ENCODE assay signal across 23 cellular contexts in the genomic region with DNA sequence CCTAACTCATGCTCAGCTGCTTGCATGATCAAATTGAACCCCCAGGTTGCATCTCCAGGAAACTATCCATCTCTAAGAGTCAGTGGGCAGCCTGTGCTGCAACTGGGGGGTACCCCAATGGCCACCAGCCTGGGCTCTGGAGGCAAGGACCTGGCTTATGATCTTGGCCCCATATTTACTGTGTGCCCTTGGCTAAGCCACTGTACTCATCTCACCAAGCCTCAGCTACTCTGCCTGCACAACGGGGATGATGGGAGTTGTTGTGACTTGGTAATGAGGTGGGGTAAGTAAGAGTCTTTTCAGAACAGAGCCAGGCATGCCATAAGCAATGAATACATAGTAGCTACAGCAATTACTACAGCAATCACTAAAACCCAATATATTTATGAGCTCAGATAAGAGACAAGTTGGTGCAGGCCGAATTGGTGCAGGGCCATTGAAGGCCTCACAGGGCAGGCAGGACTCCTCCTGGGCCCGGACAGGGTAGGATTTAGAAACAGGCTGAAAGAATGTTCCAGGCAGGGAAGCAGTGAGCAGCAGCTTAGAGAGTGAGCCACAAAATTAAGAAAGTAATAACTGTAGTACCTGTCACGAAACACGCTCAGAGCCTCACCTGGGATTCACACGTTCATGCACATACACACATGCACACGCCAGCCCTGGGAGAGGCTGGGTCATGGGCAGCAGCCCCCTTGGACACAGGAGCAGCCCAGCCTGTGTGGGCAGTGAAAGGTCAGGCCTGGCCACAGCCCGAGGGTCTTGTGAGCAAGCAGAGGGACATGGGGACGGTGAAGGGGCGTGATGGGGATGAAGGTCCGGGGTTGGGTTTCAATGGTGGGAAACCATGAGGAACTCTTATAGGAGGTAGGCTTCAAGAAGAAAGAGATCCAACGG.
"Had no signal": no experiment of that assay in that cellular context is flagged by ENCODE, and none has a peak within 500 bp of the region (broad histone marks: within the 10 kb centered on the region; RNA-seq: fewer than 3 reads in every experiment).

No MANE protein-coding gene starts in this region.

- H3K9me3 ChIP-seq: adrenal gland, breast epithelium, esophagus squamous epithelium, pancreas, right lobe of liver, SK-N-SH, stomach, testis had no signal

- H3K4me3 ChIP-seq: adrenal gland, breast epithelium, esophagus squamous epithelium, lung, pancreas, right lobe of liver, stomach, testis had no signal

- H3K36me3 ChIP-seq: adrenal gland, breast epithelium, esophagus squamous epithelium, pancreas, right lobe of liver, stomach had no signal

- H3K4me2 ChIP-seq: SK-N-SH had no signal

- H3K4me1 ChIP-seq: adrenal gland, breast epithelium, pancreas, right lobe of liver, testis had no signal

- H3K27ac Mint-ChIP-seq: activated CD4-positive, alpha-beta T cell treated with anti-CD3 and anti-CD28 coated beads, Interleukin-2, amount 10 ng/mL, durations not matched to agents 7 days and 5 days; activated CD8-positive, alpha-beta T cell treated with anti-CD3 and anti-CD28 coated beads, Interleukin-2, amount 10 ng/mL, durations not matched to agents 7 days and 5 days; activated naive CD4-positive, alpha-beta T cell treated with anti-CD3 and anti-CD28 coated beads, Interleukin-2, amount 50 U/mL, for 72 hours; T-cell; type B pancreatic cell had no signal

- H3K9ac ChIP-seq: SK-N-SH had no signal

- H3K4me1 Mint-ChIP-seq: activated CD4-positive, alpha-beta T cell treated with anti-CD3 and anti-CD28 coated beads, Interleukin-2, amount 10 ng/mL, durations not matched to agents 7 days and 5 days had no signal

- H3K36me3 Mint-ChIP-seq: activated naive CD4-positive, alpha-beta T cell treated with anti-CD3 and anti-CD28 coated beads, Interleukin-2, amount 50 U/mL, for 72 hours; T-cell; type B pancreatic cell had no signal

- H3K27ac ChIP-seq: adrenal gland, breast epithelium, esophagus squamous epithelium, pancreas, right lobe of liver, stomach, testis had no signal

- ATAC-seq: activated CD4-positive, CD25-positive, alpha-beta regulatory T cell treated with anti-CD3 and anti-CD28 coated beads, Interleukin-2, amount 50 U/mL, for 24 hours; activated CD8-positive, alpha-beta T cell treated with anti-CD3 and anti-CD28 coated beads, Interleukin-2, amount 10 ng/mL, durations not matched to agents 7 days and 5 days; activated naive CD4-positive, alpha-beta T cell treated with anti-CD3 and anti-CD28 coated beads, Interleukin-2, amount 50 U/mL, for 72 hours; pancreas; right lobe of liver; T-cell had no signal

- H3K4me3 Mint-ChIP-seq: activated CD4-positive, alpha-beta T cell treated with anti-CD3 and anti-CD28 coated beads, Interleukin-2, amount 10 ng/mL, durations not matched to agents 7 days and 5 days; activated CD8-positive, alpha-beta T cell treated with anti-CD3 and anti-CD28 coated beads, Interleukin-2, amount 10 ng/mL, durations not matched to agents 7 days and 5 days; T-cell; type B pancreatic cell had no signal

- H3K27me3 ChIP-seq: right lobe of liver, testis had no signal

- H3K9me3 Mint-ChIP-seq: activated CD4-positive, alpha-beta T cell treated with anti-CD3 and anti-CD28 coated beads, Interleukin-2, amount 10 ng/mL, durations not matched to agents 7 days and 5 days; activated naive CD4-positive, alpha-beta T cell treated with anti-CD3 and anti-CD28 coated beads, Interleukin-2, amount 50 U/mL, for 72 hours; T-cell; type B pancreatic cell had no signal

- DNase-seq: activated CD4-positive, alpha-beta T cell treated with anti-CD3 and anti-CD28 coated beads, Interleukin-2, amount 10 ng/mL, durations not matched to agents 7 days and 5 days; activated CD8-positive, alpha-beta memory T cell treated with anti-CD3 and anti-CD28 coated beads, Interleukin-2, amount 50 U/mL, for 4 hours; activated CD8-positive, alpha-beta T cell treated with anti-CD3 and anti-CD28 coated beads, Interleukin-2, amount 10 ng/mL, durations not matched to agents 7 days and 5 days; activated gamma-delta T cell; activated T-cell treated with anti-CD3 and anti-CD28 coated beads, Interleukin-2, amount 50 U/mL, for 48 hours; effector CD8-positive, alpha-beta T cell; esophagus squamous epithelium; pancreas; SK-N-SH; small intestine; stimulated activated CD4-positive, alpha-beta T cell treated with anti-CD3 and anti-CD28 coated beads, Interleukin-15, amount 100 ng/mL, for 24 hours; stimulated activated CD4-positive, alpha-beta T cell treated with anti-CD3 and anti-CD28 coated beads, Interleukin-2, amount 100 ng/mL, for 48 hours; stomach; T-cell; T1000; testis had no signal
